ENCODE assay signal across 1 cellular context in the genomic region with DNA sequence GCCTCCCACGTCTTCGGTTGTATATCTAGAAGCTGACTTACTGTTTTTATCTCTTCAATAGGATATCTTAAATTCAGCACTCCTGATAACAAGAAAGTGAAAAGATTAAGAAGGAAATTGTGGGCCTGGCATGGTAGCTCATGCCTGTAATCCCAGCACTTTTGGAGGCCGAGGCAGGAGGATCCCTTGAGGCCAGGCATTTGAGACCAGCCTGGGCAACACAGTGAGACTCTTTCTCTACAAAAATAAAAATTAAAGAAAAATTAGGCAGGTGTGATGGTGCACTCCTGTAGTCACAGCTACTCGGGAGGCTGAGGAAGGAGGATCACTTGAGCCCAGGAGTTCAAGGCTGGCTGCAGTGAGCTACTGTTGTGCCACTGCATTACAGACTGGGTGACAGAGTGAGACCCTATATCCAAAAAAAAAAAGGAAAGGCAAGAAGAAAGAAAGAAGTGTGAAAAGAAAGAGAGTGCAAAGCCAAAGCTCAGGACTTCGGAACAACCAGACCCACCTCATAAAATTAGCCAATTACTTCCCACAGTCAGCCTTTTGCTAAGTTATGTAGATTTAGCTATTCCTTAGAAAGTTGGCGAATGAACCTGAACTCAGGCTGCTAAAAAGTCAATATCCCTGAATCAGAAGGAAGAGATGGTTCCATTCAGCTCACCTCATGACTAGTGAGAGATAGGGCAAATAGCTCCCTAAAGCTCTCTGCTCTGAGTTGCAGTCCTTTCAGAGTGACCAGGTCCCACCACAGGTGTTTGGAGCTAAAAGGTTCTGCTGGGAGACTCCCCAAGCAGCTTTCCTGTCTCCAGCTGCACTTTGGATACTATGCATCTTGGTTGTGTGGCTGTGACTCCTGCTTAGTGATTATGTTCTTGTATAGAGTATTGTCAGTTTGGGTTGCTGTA.
TF ChIP-seq lines count a peak whose summit lies in the region.

No MANE protein-coding gene starts in this region.

TF ChIP-seq in HepG2, 621 proteins besides CTCF, POLR2A, EP300 and RAD21 (continued from another document and continues in another):
- TF ChIP-seq, protein P1, sequence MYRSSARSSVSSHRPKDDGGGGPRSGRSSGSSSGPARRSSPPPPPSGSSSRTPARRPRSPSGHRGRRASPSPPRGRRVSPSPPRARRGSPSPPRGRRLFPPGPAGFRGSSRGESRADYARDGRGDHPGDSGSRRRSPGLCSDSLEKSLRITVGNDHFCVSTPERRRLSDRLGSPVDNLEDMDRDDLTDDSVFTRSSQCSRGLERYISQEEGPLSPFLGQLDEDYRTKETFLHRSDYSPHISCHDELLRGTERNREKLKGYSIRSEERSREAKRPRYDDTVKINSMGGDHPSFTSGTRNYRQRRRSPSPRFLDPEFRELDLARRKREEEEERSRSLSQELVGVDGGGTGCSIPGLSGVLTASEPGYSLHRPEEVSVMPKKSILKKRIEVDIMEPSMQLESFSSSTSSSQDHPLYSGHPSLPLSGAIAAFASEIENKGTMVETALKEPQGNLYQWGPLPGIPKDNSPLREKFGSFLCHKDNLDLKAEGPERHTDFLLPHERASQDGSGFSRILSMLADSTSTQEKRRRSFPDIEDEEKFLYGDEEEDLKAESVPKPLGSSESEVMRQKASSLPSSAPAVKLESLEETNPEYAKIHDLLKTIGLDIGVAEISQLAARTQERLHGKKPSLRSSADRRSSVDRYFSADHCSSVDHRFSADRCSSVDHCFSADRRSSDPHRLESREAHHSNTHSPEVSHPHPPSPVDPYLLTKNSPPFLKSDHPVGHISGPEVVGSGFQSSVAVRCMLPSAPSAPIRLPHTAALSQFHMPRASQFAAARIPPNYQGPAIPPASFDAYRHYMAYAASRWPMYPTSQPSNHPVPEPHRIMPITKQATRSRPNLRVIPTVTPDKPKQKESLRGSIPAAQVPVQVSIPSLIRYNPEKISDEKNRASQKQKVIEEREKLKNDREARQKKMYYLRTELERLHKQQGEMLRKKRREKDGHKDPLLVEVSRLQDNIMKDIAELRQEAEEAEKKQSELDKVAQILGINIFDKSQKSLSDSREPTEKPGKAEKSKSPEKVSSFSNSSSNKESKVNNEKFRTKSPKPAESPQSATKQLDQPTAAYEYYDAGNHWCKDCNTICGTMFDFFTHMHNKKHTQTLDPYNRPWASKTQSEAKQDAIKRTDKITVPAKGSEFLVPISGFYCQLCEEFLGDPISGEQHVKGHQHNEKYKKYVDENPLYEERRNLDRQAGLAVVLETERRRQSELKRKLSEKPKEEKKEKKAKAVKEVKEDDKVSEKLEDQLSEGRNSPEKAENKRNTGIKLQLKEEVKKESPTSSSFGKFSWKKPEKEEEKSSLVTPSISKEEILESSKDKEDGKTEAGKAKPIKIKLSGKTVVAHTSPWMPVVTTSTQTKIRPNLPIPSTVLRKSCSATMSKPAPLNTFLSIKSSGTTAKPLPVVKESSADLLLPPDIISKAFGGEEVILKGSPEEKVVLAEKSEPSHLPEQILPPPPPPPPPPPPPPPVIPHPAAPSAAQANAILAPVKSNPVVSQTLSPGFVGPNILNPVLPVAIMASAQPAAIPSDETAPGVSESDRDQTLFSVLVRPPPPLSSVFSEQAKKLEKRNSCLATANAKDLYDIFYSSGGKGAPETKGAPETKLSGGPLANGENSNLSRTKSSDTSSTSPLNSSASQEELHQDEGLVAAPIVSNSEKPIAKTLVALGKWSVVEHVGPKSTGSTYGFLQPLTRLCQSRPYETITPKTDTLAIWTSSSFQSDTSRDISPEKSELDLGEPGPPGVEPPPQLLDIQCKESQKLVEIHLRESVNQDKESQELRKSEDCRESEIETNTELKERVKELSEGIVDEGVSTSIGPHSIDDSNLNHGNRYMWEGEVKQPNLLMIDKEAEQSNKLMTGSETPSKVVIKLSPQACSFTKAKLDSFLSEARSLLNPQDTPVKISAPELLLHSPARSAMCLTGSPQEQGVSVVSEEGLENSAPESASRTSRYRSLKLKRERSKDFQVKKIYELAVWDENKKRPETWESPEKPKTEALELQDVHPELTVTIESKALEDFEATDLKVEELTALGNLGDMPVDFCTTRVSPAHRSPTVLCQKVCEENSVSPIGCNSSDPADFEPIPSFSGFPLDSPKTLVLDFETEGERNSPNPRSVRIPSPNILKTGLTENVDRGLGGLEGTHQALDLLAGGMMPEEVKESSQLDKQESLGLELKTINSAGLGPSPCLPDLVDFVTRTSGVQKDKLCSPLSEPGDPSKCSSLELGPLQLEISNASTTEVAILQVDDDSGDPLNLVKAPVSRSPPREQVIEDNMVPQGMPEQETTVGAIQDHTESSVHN (CRISPR knock-in tag; IDR thresholded peaks at IDR 0.05): no peak
- TF ChIP-seq ZNF768 (CRISPR knock-in tag; IDR thresholded peaks at IDR 0.05) (no peak), SPEN (CRISPR knock-in tag; IDR thresholded peaks at IDR 0.05; ENCODE audit: low read depth) (no peak), HNF4A (CRISPR knock-in tag; IDR thresholded peaks at IDR 0.05) (peak; percentile 6; the same call in 1 of the 2 replicates), ZSCAN21 (CRISPR knock-in tag; IDR thresholded peaks at IDR 0.05; ENCODE audit: borderline replicate concordance) (no peak), ZNF143 (CRISPR knock-in tag; IDR thresholded peaks at IDR 0.05) (no peak), BORCS8-MEF2B (CRISPR knock-in tag; IDR thresholded peaks at IDR 0.05) (peak; percentile 60; the same call in 1 of the 2 replicates), ZNF33A (CRISPR knock-in tag; IDR thresholded peaks at IDR 0.05; ENCODE audit: borderline replicate concordance) (no peak), TBL1XR1 (IDR thresholded peaks at IDR 0.05; ENCODE audit: borderline replicate concordance, low read length, partially characterized antibody) (no peak), ATRX (CRISPR knock-in tag; IDR thresholded peaks at IDR 0.05; ENCODE audit: borderline replicate concordance) (no peak), HNRNPH1 (optimal IDR thresholded peaks at IDR 0.05; ENCODE audit: low read depth, low read length) (no peak), JUN (CRISPR knock-in tag; IDR thresholded peaks at IDR 0.05) (no peak), MIER2 (CRISPR knock-in tag; IDR thresholded peaks at IDR 0.05) (no peak), SMC3 (IDR thresholded peaks at IDR 0.05; ENCODE audit: low read length) (no peak), ISL2 (CRISPR knock-in tag; IDR thresholded peaks at IDR 0.05) (peak; percentile 9; the same call in 1 of the 2 replicates), ZNF205 (CRISPR knock-in tag; IDR thresholded peaks at IDR 0.05) (no peak), HDAC1 (CRISPR knock-in tag; IDR thresholded peaks at IDR 0.05) (no peak), POLR2G (IDR thresholded peaks at IDR 0.05; ENCODE audit: low read depth, low read length) (peak; percentile 51; the same call in 1 of the 2 replicates), TBX2 (CRISPR knock-in tag; IDR thresholded peaks at IDR 0.05; ENCODE audit: borderline replicate concordance) (no peak), RFXANK (CRISPR knock-in tag; IDR thresholded peaks at IDR 0.05) (no peak), SMARCE1 (IDR thresholded peaks at IDR 0.05; ENCODE audit: borderline replicate concordance) (no peak), MBNL3 (CRISPR knock-in tag; conservative IDR thresholded peaks at IDR 0.05) (no peak), GATAD1 (CRISPR knock-in tag; IDR thresholded peaks at IDR 0.05) (no peak), WIZ (CRISPR knock-in tag; IDR thresholded peaks at IDR 0.05) (no peak), HNRNPL (IDR thresholded peaks at IDR 0.05; ENCODE audit: low read depth, low read length) (no peak), IRX3 (CRISPR knock-in tag; IDR thresholded peaks at IDR 0.05; ENCODE audit: borderline replicate concordance, low read depth) (peak; percentile 74; the same call in 1 of the 2 replicates)
- TF ChIP-seq, protein P2, sequence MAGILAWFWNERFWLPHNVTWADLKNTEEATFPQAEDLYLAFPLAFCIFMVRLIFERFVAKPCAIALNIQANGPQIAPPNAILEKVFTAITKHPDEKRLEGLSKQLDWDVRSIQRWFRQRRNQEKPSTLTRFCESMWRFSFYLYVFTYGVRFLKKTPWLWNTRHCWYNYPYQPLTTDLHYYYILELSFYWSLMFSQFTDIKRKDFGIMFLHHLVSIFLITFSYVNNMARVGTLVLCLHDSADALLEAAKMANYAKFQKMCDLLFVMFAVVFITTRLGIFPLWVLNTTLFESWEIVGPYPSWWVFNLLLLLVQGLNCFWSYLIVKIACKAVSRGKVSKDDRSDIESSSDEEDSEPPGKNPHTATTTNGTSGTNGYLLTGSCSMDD (CRISPR knock-in tag; IDR thresholded peaks at IDR 0.05): no peak
- TF ChIP-seq, protein P3, sequence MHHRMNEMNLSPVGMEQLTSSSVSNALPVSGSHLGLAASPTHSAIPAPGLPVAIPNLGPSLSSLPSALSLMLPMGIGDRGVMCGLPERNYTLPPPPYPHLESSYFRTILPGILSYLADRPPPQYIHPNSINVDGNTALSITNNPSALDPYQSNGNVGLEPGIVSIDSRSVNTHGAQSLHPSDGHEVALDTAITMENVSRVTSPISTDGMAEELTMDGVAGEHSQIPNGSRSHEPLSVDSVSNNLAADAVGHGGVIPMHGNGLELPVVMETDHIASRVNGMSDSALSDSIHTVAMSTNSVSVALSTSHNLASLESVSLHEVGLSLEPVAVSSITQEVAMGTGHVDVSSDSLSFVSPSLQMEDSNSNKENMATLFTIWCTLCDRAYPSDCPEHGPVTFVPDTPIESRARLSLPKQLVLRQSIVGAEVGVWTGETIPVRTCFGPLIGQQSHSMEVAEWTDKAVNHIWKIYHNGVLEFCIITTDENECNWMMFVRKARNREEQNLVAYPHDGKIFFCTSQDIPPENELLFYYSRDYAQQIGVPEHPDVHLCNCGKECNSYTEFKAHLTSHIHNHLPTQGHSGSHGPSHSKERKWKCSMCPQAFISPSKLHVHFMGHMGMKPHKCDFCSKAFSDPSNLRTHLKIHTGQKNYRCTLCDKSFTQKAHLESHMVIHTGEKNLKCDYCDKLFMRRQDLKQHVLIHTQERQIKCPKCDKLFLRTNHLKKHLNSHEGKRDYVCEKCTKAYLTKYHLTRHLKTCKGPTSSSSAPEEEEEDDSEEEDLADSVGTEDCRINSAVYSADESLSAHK (CRISPR knock-in tag; IDR thresholded peaks at IDR 0.05; ENCODE audit: borderline replicate concordance): no peak
- TF ChIP-seq, protein P4, sequence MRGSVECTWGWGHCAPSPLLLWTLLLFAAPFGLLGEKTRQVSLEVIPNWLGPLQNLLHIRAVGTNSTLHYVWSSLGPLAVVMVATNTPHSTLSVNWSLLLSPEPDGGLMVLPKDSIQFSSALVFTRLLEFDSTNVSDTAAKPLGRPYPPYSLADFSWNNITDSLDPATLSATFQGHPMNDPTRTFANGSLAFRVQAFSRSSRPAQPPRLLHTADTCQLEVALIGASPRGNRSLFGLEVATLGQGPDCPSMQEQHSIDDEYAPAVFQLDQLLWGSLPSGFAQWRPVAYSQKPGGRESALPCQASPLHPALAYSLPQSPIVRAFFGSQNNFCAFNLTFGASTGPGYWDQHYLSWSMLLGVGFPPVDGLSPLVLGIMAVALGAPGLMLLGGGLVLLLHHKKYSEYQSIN (CRISPR knock-in tag; IDR thresholded peaks at IDR 0.05; ENCODE audit: borderline replicate concordance): no peak
- TF ChIP-seq, protein P5, sequence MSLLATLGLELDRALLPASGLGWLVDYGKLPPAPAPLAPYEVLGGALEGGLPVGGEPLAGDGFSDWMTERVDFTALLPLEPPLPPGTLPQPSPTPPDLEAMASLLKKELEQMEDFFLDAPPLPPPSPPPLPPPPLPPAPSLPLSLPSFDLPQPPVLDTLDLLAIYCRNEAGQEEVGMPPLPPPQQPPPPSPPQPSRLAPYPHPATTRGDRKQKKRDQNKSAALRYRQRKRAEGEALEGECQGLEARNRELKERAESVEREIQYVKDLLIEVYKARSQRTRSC (CRISPR knock-in tag; IDR thresholded peaks at IDR 0.05; ENCODE audit: low read depth): no peak
- TF ChIP-seq, protein P6, sequence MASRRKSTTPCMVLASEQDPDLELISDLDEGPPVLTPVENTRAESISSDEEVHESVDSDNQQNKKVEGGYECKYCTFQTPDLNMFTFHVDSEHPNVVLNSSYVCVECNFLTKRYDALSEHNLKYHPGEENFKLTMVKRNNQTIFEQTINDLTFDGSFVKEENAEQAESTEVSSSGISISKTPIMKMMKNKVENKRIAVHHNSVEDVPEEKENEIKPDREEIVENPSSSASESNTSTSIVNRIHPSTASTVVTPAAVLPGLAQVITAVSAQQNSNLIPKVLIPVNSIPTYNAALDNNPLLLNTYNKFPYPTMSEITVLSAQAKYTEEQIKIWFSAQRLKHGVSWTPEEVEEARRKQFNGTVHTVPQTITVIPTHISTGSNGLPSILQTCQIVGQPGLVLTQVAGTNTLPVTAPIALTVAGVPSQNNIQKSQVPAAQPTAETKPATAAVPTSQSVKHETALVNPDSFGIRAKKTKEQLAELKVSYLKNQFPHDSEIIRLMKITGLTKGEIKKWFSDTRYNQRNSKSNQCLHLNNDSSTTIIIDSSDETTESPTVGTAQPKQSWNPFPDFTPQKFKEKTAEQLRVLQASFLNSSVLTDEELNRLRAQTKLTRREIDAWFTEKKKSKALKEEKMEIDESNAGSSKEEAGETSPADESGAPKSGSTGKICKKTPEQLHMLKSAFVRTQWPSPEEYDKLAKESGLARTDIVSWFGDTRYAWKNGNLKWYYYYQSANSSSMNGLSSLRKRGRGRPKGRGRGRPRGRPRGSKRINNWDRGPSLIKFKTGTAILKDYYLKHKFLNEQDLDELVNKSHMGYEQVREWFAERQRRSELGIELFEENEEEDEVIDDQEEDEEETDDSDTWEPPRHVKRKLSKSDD (CRISPR knock-in tag; IDR thresholded peaks at IDR 0.05; ENCODE audit: low read depth): no peak
- TF ChIP-seq, protein P7, sequence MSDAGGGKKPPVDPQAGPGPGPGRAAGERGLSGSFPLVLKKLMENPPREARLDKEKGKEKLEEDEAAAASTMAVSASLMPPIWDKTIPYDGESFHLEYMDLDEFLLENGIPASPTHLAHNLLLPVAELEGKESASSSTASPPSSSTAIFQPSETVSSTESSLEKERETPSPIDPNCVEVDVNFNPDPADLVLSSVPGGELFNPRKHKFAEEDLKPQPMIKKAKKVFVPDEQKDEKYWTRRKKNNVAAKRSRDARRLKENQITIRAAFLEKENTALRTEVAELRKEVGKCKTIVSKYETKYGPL (CRISPR knock-in tag; IDR thresholded peaks at IDR 0.05): no peak
- TF ChIP-seq, protein P8, sequence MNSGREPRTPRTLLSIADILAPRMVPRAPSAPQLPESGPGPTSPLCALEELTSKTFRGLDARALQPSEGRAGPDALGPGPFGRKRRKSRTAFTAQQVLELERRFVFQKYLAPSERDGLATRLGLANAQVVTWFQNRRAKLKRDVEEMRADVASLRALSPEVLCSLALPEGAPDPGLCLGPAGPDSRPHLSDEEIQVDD (CRISPR knock-in tag; IDR thresholded peaks at IDR 0.05; ENCODE audit: borderline replicate concordance): no peak
- TF ChIP-seq, protein P9, sequence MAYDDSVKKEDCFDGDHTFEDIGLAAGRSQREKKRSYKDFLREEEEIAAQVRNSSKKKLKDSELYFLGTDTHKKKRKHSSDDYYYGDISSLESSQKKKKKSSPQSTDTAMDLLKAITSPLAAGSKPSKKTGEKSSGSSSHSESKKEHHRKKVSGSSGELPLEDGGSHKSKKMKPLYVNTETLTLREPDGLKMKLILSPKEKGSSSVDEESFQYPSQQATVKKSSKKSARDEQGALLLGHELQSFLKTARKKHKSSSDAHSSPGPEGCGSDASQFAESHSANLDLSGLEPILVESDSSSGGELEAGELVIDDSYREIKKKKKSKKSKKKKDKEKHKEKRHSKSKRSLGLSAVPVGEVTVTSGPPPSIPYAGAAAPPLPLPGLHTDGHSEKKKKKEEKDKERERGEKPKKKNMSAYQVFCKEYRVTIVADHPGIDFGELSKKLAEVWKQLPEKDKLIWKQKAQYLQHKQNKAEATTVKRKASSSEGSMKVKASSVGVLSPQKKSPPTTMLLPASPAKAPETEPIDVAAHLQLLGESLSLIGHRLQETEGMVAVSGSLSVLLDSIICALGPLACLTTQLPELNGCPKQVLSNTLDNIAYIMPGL (CRISPR knock-in tag; IDR thresholded peaks at IDR 0.05; ENCODE audit: borderline replicate concordance in 1 of 2, low read depth in 1 of 2): 0 out of 4 replicates have a peak, but pooled peaks of 1 of the 2 experiments have one; percentile 22
